1 cellular context compared by ENCODE assay signal in the genomic region with DNA sequence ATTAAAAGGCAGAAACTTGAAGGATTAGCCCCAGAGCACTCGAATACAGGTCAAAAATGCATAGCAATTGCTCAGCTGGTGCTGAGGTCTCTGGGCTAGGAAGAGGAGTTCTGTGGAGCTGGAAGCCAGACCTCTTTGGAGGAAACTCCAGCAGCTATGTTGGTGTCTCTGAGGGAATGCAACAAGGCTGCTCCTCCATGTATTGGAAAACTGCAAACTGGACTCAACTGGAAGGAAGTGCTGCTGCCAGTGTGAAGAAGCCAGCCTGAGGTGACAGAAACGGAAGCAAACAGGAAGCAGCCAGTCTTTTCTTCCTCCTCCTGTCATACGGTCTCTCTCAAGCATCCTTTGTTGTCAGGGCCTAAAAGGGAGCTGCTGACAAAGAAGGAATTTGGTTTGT.
TF ChIP-seq lines count a peak whose summit lies in the region.

No MANE protein-coding gene starts in this region.

TF ChIP-seq in IMR-90, 13 proteins besides CTCF, POLR2A, EP300 and RAD21:
- no peak for TF ChIP-seq CHD1 (IDR thresholded peaks at IDR 0.05; ENCODE audit: low read depth, low read length)
- TF ChIP-seq FOS (IDR thresholded peaks at IDR 0.05; ENCODE audit: low read depth, low read length) = no peak
- TF ChIP-seq MAFK (IDR thresholded peaks at IDR 0.05; ENCODE audit: low read depth, low read length) = no peak
- TF ChIP-seq RCOR1 (IDR thresholded peaks at IDR 0.05; ENCODE audit: insufficient replicate concordance, low read length) = no peak
- TF ChIP-seq NFE2L2 (IDR thresholded peaks at IDR 0.05; ENCODE audit: low read depth, low read length) = no peak
- no peak for TF ChIP-seq MAZ (IDR thresholded peaks at IDR 0.05; ENCODE audit: borderline replicate concordance, low read depth, low read length)
- TF ChIP-seq, protein P1, sequence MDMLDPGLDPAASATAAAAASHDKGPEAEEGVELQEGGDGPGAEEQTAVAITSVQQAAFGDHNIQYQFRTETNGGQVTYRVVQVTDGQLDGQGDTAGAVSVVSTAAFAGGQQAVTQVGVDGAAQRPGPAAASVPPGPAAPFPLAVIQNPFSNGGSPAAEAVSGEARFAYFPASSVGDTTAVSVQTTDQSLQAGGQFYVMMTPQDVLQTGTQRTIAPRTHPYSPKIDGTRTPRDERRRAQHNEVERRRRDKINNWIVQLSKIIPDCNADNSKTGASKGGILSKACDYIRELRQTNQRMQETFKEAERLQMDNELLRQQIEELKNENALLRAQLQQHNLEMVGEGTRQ (IDR thresholded peaks at IDR 0.05; ENCODE audit: low read depth, low read length) = no peak
- no peak for TF ChIP-seq RFX5 (IDR thresholded peaks at IDR 0.05; ENCODE audit: low read depth, low read length)
- TF ChIP-seq, protein P2, sequence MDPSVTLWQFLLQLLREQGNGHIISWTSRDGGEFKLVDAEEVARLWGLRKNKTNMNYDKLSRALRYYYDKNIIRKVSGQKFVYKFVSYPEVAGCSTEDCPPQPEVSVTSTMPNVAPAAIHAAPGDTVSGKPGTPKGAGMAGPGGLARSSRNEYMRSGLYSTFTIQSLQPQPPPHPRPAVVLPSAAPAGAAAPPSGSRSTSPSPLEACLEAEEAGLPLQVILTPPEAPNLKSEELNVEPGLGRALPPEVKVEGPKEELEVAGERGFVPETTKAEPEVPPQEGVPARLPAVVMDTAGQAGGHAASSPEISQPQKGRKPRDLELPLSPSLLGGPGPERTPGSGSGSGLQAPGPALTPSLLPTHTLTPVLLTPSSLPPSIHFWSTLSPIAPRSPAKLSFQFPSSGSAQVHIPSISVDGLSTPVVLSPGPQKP (IDR thresholded peaks at IDR 0.05; ENCODE audit: borderline replicate concordance, low read depth, low read length) = no peak
- no peak for TF ChIP-seq CEBPB (IDR thresholded peaks at IDR 0.05; ENCODE audit: low read depth, low read length)
- no peak for TF ChIP-seq BHLHE40 (IDR thresholded peaks at IDR 0.05; ENCODE audit: low read depth, low read length)
- TF ChIP-seq MXI1 (IDR thresholded peaks at IDR 0.05; ENCODE audit: borderline replicate concordance, low read depth, low read length) = no peak
- no peak for TF ChIP-seq SMC3 (IDR thresholded peaks at IDR 0.05; ENCODE audit: low read depth, low read length)
TF ChIP-seq in IMR-90: peak in this region for 0.
